In the genomic region with DNA sequence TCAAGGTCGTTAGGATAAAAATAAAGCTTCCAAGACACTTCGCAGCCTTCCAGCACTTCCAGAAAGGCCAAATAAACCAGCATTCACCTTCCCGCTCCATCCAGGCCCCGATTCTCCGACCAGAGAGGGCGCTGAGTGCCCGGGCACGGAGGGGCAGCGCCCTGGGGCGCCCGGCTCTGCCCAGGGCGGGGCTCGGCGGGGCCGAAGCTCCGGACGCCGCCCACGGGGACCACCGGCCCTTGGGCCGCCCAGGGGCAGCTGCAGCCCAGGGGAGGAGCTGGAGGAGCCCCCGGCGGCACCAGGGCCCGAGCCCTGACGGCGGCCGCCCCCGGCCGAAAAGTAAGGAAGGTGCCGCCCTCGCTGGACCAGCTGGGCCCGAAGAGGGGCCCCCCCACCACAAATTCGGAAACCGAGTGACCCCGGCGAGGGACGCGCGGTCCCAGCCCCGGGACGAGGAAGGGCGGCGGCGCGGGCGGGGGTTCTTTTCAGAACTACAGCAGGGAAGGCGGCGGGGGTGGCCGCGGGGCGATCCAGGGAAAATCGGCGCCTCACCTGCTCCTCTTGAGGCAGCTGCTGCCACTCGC, we compare ENCODE assay signal across 8 cellular contexts. TPM values are rescaled to one million over a fixed set of nuclear protein-coding genes. Genes with fewer than 3 reads are reported as not detected.
DNase-seq lines count a peak whose midpoint lies in the region; ATAC-seq, FAIRE-seq and TF ChIP-seq lines count a peak whose summit lies in the region.

No MANE protein-coding gene starts in this region.

- ATAC-seq in HG02981 (IDR thresholded peaks at IDR 0.05; ENCODE audit: unreplicated experiment), result peak; percentile 26

- in situ Hi-C loops in GM13977 (cut with MboI; ENCODE audit: low pct_unique_long_range_greater_than_20kb, low sequenced_read_pairs, unreplicated experiment), result no loop called here

- H3K4me3 ChIP-seq in AG09309 (ENCODE audit: control insufficient read depth, low read depth, low read length) (peak overlapping the region; percentile 76), fibroblast of villous mesenchyme (ENCODE audit: low read depth, low read length) (peak overlapping the region; percentile 81)

- H3K4me3 Mint-ChIP-seq in nephron, result peak overlapping the region; percentile 82 to 93 (median 87)

- H3K27me3 Mint-ChIP-seq in nephron (ENCODE audit: low read depth), result peaks cover 3% of the 10 kb centered on the region

- peaks cover 17% of the 10 kb centered on the region for H3K4me1 Mint-ChIP-seq in nephron

- DNase-seq in AG09309 (ENCODE audit: low read depth) (no peak), GM13977 (ENCODE audit: low spot score) (peak; percentile 65), NCI-H748 (lab: John Stamatoyannopoulos, UW; ENCODE audit: unreplicated experiment) (peak; percentile 79), fibroblast of villous mesenchyme (ENCODE audit: low read depth) (no peak), urothelium cell line (ENCODE audit: low spot score) (peak; percentile 71)
- peak; percentile 22 for DNase-seq in activated T-helper 9 cell treated with anti-CD3 and anti-CD28 coated beads, Interleukin-2, amount 50 U/mL, for 16 hours (ENCODE audit: low read depth)

- peaks cover 9% of the 10 kb centered on the region for H3K36me3 Mint-ChIP-seq in nephron (ENCODE audit: low read depth)

- peak overlapping the region; percentile 60 to 90 (median 78) for H3K27ac Mint-ChIP-seq in nephron

- TF ChIP-seq CTCF in AG09309 (IDR thresholded peaks at IDR 0.05; ENCODE audit: control insufficient read depth, insufficient read depth, low read depth, low read length, missing control alignments) (peak; percentile 44), GM13977 (IDR thresholded peaks at IDR 0.05; ENCODE audit: extremely low read depth, insufficient read depth, missing control alignments) (peak; percentile 46), fibroblast of villous mesenchyme (IDR thresholded peaks at IDR 0.05; ENCODE audit: insufficient read depth, low read depth, low read length) (peak; percentile 38), nephron (IDR thresholded peaks at IDR 0.05; ENCODE audit: unreplicated experiment in 3 of 3) (no peak)

- H3K9me3 Mint-ChIP-seq in nephron, result no peaks in the 10 kb centered on the region

- no peak for FAIRE-seq in urothelium cell line (lab: Jason Lieb, UNC)

RNA-seq across cellular contexts. Expression of a gene that starts 0.3 kb away (rescaled TPM):
- total RNA-seq in fibroblast of villous mesenchyme, result 123 and 152 TPM in 2 replicates

RNA-seq across cellular contexts. Expression of a gene that starts 10.5 kb away (rescaled TPM):
- 61.5 and 70.0 TPM in 2 replicates for total RNA-seq in fibroblast of villous mesenchyme

RNA-seq across cellular contexts. Expression of a gene that starts 56.6 kb away (rescaled TPM):
- 4.2 and 6.0 TPM in 2 replicates for total RNA-seq in fibroblast of villous mesenchyme

Comparison
In these comparisons a context has a peak if more than half of its experiments do, and no peak if none do; other contexts are left out.
1. DNase-seq: peak in GM13977 (single experiment), NCI-H748 (single experiment), activated T-helper 9 cell treated with anti-CD3 and anti-CD28 coated beads, Interleukin-2, amount 50 U/mL, for 16 hours (single experiment) and urothelium cell line (single experiment); none in AG09309 (single experiment) and fibroblast of villous mesenchyme (single experiment).
2. CTCF ChIP-seq: peak in AG09309 (single experiment), GM13977 (single experiment) and fibroblast of villous mesenchyme (single experiment); none in nephron (0 of 3).